17 cellular contexts compared by ENCODE assay signal in the genomic region with DNA sequence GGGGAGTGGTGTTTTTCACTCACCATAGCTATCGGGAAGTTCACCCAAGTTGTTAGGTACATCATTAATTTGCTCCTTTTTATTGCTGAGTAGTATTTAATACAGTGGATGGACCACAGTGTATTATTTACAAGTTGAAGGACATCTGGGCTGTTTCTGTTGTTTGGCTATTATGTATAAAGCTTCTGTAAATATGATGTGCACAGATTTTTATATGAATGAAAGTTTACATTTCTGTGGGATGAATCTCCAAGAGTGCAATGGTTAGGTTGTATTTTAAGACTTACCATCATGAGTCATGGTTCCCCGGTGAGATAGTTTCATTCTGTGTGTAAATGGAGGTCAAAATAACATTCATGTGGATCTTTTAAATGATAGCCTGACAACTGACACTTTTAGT.
A peak's percentile ranks its signal among the peaks of the same experiment; 100 is the strongest.
DNase-seq lines count a peak whose midpoint lies in the region; ATAC-seq and TF ChIP-seq lines count a peak whose summit lies in the region.
"Had no signal": no experiment of that assay in that cellular context is flagged by ENCODE, and none has a peak within 500 bp of the region (broad histone marks: within the 10 kb centered on the region; RNA-seq: fewer than 3 reads in every experiment).

No MANE protein-coding gene starts in this region.

- H3K9me3 ChIP-seq in SJSA1 (replicated peaks) = no peaks in the 10 kb centered on the region; the same call in 1 of the 2 replicates
- no peaks in the 10 kb centered on the region for H3K9me3 ChIP-seq in upper lobe of right lung
- H3K9me3 ChIP-seq in gastrocnemius medialis = no peaks in the 10 kb centered on the region
- H3K9me3 ChIP-seq: psoas muscle had no signal

- no peak for ATAC-seq in upper lobe of right lung
- ATAC-seq in GM18511 (IDR thresholded peaks at IDR 0.05; ENCODE audit: unreplicated experiment) = no peak
- no peak for ATAC-seq in gastrocnemius medialis
- ATAC-seq: left cardiac atrium, psoas muscle had no signal

- intact Hi-C loops in upper lobe of right lung (cut with DNase I) = no loop called here
- intact Hi-C loops in gastrocnemius medialis (cut with DNase I; ENCODE audit: low total_unique reads) = no loop called here

- H3K4me3 ChIP-seq in SJSA1 (no peak overlapping the region), fibroblast of mammary gland (ENCODE audit: control insufficient read depth, low read depth, low read length) (no peak overlapping the region), upper lobe of right lung (no peak overlapping the region), gastrocnemius medialis (no peak overlapping the region)
- H3K4me3 ChIP-seq: hepatocyte, psoas muscle had no signal

- H3K27me3 ChIP-seq in SJSA1 (replicated peaks) = no peaks in the 10 kb centered on the region
- H3K27me3 ChIP-seq in upper lobe of right lung = no peaks in the 10 kb centered on the region
- no peaks in the 10 kb centered on the region for H3K27me3 ChIP-seq in gastrocnemius medialis
- H3K27me3 ChIP-seq: hepatocyte had no signal

- DNase-seq in GM04504 (ENCODE audit: low read depth) (peak; percentile 67), SJSA1 (ENCODE audit: low read depth in 1 of 2, low spot score in 2 of 2) (peak in 1 of 2 experiments; percentile 86), fibroblast of mammary gland (ENCODE audit: low read depth) (peak; percentile 78), smooth muscle cell of the brain vasculature (ENCODE audit: low read depth, low spot score) (peak; percentile 84), NCI-H82 treated with DMSO at 0.1 percent for 48 hours (lab: John Stamatoyannopoulos, UW; ENCODE audit: unreplicated experiment) (no peak), upper lobe of right lung (no peak), gastrocnemius medialis (no peak)
- DNase-seq: activated CD4-positive, alpha-beta T cell treated with anti-CD3 and anti-CD28 coated beads for 4 hours; activated T-cell treated with anti-CD3 and anti-CD28 coated beads, Interleukin-2, amount 50 U/mL, for 48 hours; amygdala; Kasumi-1; left cardiac atrium; NCI-H2029; NCI-H526 treated with DMSO at 0.1 percent for 48 hours; psoas muscle had no signal

- H3K27ac ChIP-seq in SJSA1 = peak overlapping the region; percentile 73
- H3K27ac ChIP-seq in upper lobe of right lung = no peak overlapping the region
- no peak overlapping the region for H3K27ac ChIP-seq in gastrocnemius medialis
- H3K27ac ChIP-seq: hepatocyte, psoas muscle had no signal

- peaks cover 51% of the 10 kb centered on the region for H3K4me1 ChIP-seq in SJSA1 (replicated peaks)
- H3K4me1 ChIP-seq in upper lobe of right lung = no peaks in the 10 kb centered on the region
- H3K4me1 ChIP-seq in gastrocnemius medialis = peaks cover 26 to 35% of the 10 kb centered on the region in 2 donors

- H3K36me3 ChIP-seq in SJSA1 (no peaks in the 10 kb centered on the region), upper lobe of right lung (no peaks in the 10 kb centered on the region), gastrocnemius medialis (peaks cover 0 to 3% of the 10 kb centered on the region in 2 donors)

- in situ Hi-C loops in gastrocnemius medialis (cut with MboI; ENCODE audit: low sequenced_read_pairs in 4 of 4) = no loop called here

- no peak for TF ChIP-seq POLR2A in gastrocnemius medialis (IDR thresholded peaks at IDR 0.05)

- no peak for TF ChIP-seq CTCF in fibroblast of mammary gland (conservative IDR thresholded peaks at IDR 0.05; ENCODE audit: control insufficient read depth, insufficient read depth, low read depth, low read length)
- no peak for TF ChIP-seq CTCF in upper lobe of right lung (IDR thresholded peaks at IDR 0.05)
- no peak for TF ChIP-seq CTCF in gastrocnemius medialis (IDR thresholded peaks at IDR 0.05 in 4 of 5, conservative IDR thresholded peaks at IDR 0.05 in 1 of 5)

Comparison
In these comparisons a context has a peak if more than half of its experiments do, and no peak if none do; other contexts are left out.
1. DNase-seq: peak in GM04504 (single experiment), fibroblast of mammary gland (single experiment) and smooth muscle cell of the brain vasculature (single experiment); none in NCI-H82 treated with DMSO at 0.1 percent for 48 hours (single experiment), upper lobe of right lung (single experiment) and gastrocnemius medialis (0 of 2).